37 cellular contexts compared by ENCODE assay signal in genomic region chrX:16594490-16594889, GRCh38. TPM values are rescaled to one million over a fixed set of nuclear protein-coding genes. Genes with fewer than 3 reads are reported as not detected.
"Had no signal": no experiment of that assay in that cellular context is flagged by ENCODE, and none has a peak within 500 bp of the region (broad histone marks: within the 10 kb centered on the region; RNA-seq: fewer than 3 reads in every experiment).

No MANE protein-coding gene starts in this region.

- H3K4me2 ChIP-seq: smooth muscle cell had no signal

- H3K4me3 Mint-ChIP-seq: activated CD4-positive, alpha-beta memory T cell treated with anti-CD3 and anti-CD28 coated beads, Interleukin-2, amount 10 ng/mL, durations not matched to agents 7 days and 5 days; activated CD4-positive, alpha-beta T cell treated with anti-CD3 and anti-CD28 coated beads, Interleukin-2, amount 10 ng/mL, durations not matched to agents 7 days and 5 days; activated naive CD8-positive, alpha-beta T cell; activated T-cell treated with anti-CD3 and anti-CD28 coated beads, Interleukin-2, amount 50 U/mL, for 72 hours; effector memory CD8-positive, alpha-beta T cell; immature natural killer cell; stimulated activated memory B cell treated with anti-CD40 and anti-IgM and Interleukin-4, amounts not matched to agents 10 μg/mL and 1 μg/mL and 100 μg/mL, for 72 hours; stimulated activated naive CD8-positive, alpha-beta T cell treated with anti-CD3 and anti-CD28 coated beads, Interleukin-15, amount 100 ng/mL, for 72 hours had no signal

- DNase-seq: activated CD4-positive, alpha-beta memory T cell treated with anti-CD3 and anti-CD28 coated beads, Interleukin-2, amount 10 ng/mL, durations not matched to agents 7 days and 5 days; activated CD4-positive, alpha-beta T cell treated with anti-CD3 and anti-CD28 coated beads for 1 hour; activated CD4-positive, alpha-beta T cell treated with anti-CD3 and anti-CD28 coated beads, Interleukin-2, amount 10 ng/mL, durations not matched to agents 7 days and 5 days; activated naive CD4-positive, alpha-beta T cell; activated T-cell treated with anti-CD3 and anti-CD28 coated beads, Interleukin-2, amount 50 U/mL, for 72 hours; anterior cingulate cortex; cerebellar nuclear complex; effector memory CD8-positive, alpha-beta T cell; head of caudate nucleus; hypothalamus; immature natural killer cell; kidney; left colon; midbrain; naive thymus-derived CD4-positive, alpha-beta T cell; nucleus accumbens; pancreas; psoas muscle; sigmoid colon; stimulated activated CD4-positive, alpha-beta T cell treated with anti-CD3 and anti-CD28 coated beads, Interleukin-1b, Interleukin-23, amount 100 ng/mL, for 48 hours; stimulated activated CD4-positive, alpha-beta T cell treated with anti-CD3 and anti-CD28 coated beads, Interleukin-4, amount 100 ng/mL, for 4 hours; stimulated activated CD8-positive, alpha-beta memory T cell treated with anti-CD3 and anti-CD28 coated beads, Interleukin-4, amount 100 ng/mL, for 48 hours; stimulated activated naive CD8-positive, alpha-beta T cell treated with anti-CD3 and anti-CD28 coated beads, Interleukin-15, amount 100 ng/mL, for 72 hours; substantia nigra; T-helper 1 cell; upper lobe of left lung had no signal

- H3K36me3 Mint-ChIP-seq: activated naive CD8-positive, alpha-beta T cell had no signal

- H3K4me3 ChIP-seq: coronary artery, pancreas, psoas muscle, sigmoid colon, smooth muscle cell, upper lobe of left lung, vagina had no signal

- H3K4me1 Mint-ChIP-seq: immature natural killer cell; stimulated activated memory B cell treated with anti-CD40 and anti-IgM and Interleukin-4, amounts not matched to agents 10 μg/mL and 1 μg/mL and 100 μg/mL, for 72 hours had no signal

- H3K27me3 ChIP-seq: pancreas, sigmoid colon, upper lobe of left lung, vagina had no signal

- H3K27ac Mint-ChIP-seq: activated CD4-positive, alpha-beta memory T cell treated with anti-CD3 and anti-CD28 coated beads, Interleukin-2, amount 10 ng/mL, durations not matched to agents 7 days and 5 days; activated naive CD8-positive, alpha-beta T cell; activated T-cell treated with anti-CD3 and anti-CD28 coated beads, Interleukin-2, amount 50 U/mL, for 72 hours; effector memory CD8-positive, alpha-beta T cell; immature natural killer cell; stimulated activated memory B cell treated with anti-CD40 and anti-IgM and Interleukin-4, amounts not matched to agents 10 μg/mL and 1 μg/mL and 100 μg/mL, for 72 hours; stimulated activated naive CD8-positive, alpha-beta T cell treated with anti-CD3 and anti-CD28 coated beads, Interleukin-15, amount 100 ng/mL, for 72 hours had no signal

- ATAC-seq: activated T-cell treated with anti-CD3 and anti-CD28 coated beads, Interleukin-2, amount 50 U/mL, for 72 hours; effector memory CD8-positive, alpha-beta T cell; left colon; naive thymus-derived CD4-positive, alpha-beta T cell; pancreas; psoas muscle; stimulated activated memory B cell treated with anti-CD40 and anti-IgM and Interleukin-4, amounts not matched to agents 10 μg/mL and 1 μg/mL and 100 μg/mL, for 72 hours; stimulated activated naive CD8-positive, alpha-beta T cell treated with anti-CD3 and anti-CD28 coated beads, Interleukin-15, amount 100 ng/mL, for 72 hours had no signal

- H3K27me3 Mint-ChIP-seq: activated CD4-positive, alpha-beta memory T cell treated with anti-CD3 and anti-CD28 coated beads, Interleukin-2, amount 10 ng/mL, durations not matched to agents 7 days and 5 days; activated CD4-positive, alpha-beta T cell treated with anti-CD3 and anti-CD28 coated beads, Interleukin-2, amount 10 ng/mL, durations not matched to agents 7 days and 5 days; activated naive CD8-positive, alpha-beta T cell; effector memory CD8-positive, alpha-beta T cell; naive thymus-derived CD4-positive, alpha-beta T cell; stimulated activated memory B cell treated with anti-CD40 and anti-IgM and Interleukin-4, amounts not matched to agents 10 μg/mL and 1 μg/mL and 100 μg/mL, for 72 hours; stimulated activated naive CD8-positive, alpha-beta T cell treated with anti-CD3 and anti-CD28 coated beads, Interleukin-15, amount 100 ng/mL, for 72 hours had no signal

- H3K27ac ChIP-seq: coronary artery, pancreas, psoas muscle, sigmoid colon, upper lobe of left lung, vagina had no signal

- H3K4me1 ChIP-seq: pancreas, psoas muscle, sigmoid colon, upper lobe of left lung, vagina had no signal

- H3K36me3 ChIP-seq: pancreas, sigmoid colon, upper lobe of left lung, vagina had no signal

- H3K9me3 Mint-ChIP-seq: activated CD4-positive, alpha-beta memory T cell treated with anti-CD3 and anti-CD28 coated beads, Interleukin-2, amount 10 ng/mL, durations not matched to agents 7 days and 5 days; immature natural killer cell; stimulated activated memory B cell treated with anti-CD40 and anti-IgM and Interleukin-4, amounts not matched to agents 10 μg/mL and 1 μg/mL and 100 μg/mL, for 72 hours; stimulated activated naive CD8-positive, alpha-beta T cell treated with anti-CD3 and anti-CD28 coated beads, Interleukin-15, amount 100 ng/mL, for 72 hours had no signal

RNA-seq across cellular contexts. Expression of gene S100G, which starts 55.5 kb away (rescaled TPM):
- total RNA-seq: activated CD4-positive, alpha-beta memory T cell treated with anti-CD3 and anti-CD28 coated beads, Interleukin-2, amount 10 ng/mL, durations not matched to agents 7 days and 5 days; activated CD4-positive, alpha-beta T cell treated with anti-CD3 and anti-CD28 coated beads, Interleukin-2, amount 10 ng/mL, durations not matched to agents 7 days and 5 days; activated T-cell treated with anti-CD3 and anti-CD28 coated beads, Interleukin-2, amount 50 U/mL, for 72 hours; bronchial epithelial cell; fibroblast of lung; fibroblast of villous mesenchyme; kidney; left colon; liver; naive thymus-derived CD4-positive, alpha-beta T cell; pancreas; psoas muscle; sigmoid colon; smooth muscle cell; vagina had no signal
- polyA plus RNA-seq: esophagus; fibroblast of lung; immature natural killer cell; liver; naive thymus-derived CD4-positive, alpha-beta T cell; neural cell; pancreas; sigmoid colon; smooth muscle cell had no signal
